In genomic region chr3:98972720-98973119, GRCh38 we compare ENCODE assay signal across 1 cellular context.
A peak's percentile ranks its signal among the peaks of the same experiment; 100 is the strongest.
TF ChIP-seq lines count a peak whose summit lies in the region.

No MANE protein-coding gene starts in this region.

TF ChIP-seq in A549, 52 proteins besides CTCF, POLR2A, EP300 and RAD21:
- peak; percentile 34; the same call in 1 of the 2 replicates for TF ChIP-seq EHF (CRISPR knock-in tag; IDR thresholded peaks at IDR 0.05)
- peak; percentile 74 for TF ChIP-seq HOXB13 (CRISPR knock-in tag; IDR thresholded peaks at IDR 0.05; ENCODE audit: low read depth)
- TF ChIP-seq MAZ (IDR thresholded peaks at IDR 0.05; ENCODE audit: borderline replicate concordance, low read depth, low read length) = no peak
- no peak for TF ChIP-seq JUN (IDR thresholded peaks at IDR 0.05)
- peak; percentile 73; the same call in 1 of the 2 replicates for TF ChIP-seq ZSCAN20 (CRISPR knock-in tag; IDR thresholded peaks at IDR 0.05)
- TF ChIP-seq ZFP36 (IDR thresholded peaks at IDR 0.05; ENCODE audit: borderline replicate concordance, partially characterized antibody) = no peak
- peak; percentile 76 for TF ChIP-seq USF2 (IDR thresholded peaks at IDR 0.05)
- TF ChIP-seq RFX5 (IDR thresholded peaks at IDR 0.05) = no peak
- TF ChIP-seq CBX2 (IDR thresholded peaks at IDR 0.05; ENCODE audit: borderline replicate concordance, low read depth) = no peak
- no peak for TF ChIP-seq ZC3H11A (IDR thresholded peaks at IDR 0.05)
- TF ChIP-seq HEYL (CRISPR knock-in tag; IDR thresholded peaks at IDR 0.05) = peak; percentile 85; the same call in 1 of the 2 replicates
- TF ChIP-seq HOXA7 (CRISPR knock-in tag; IDR thresholded peaks at IDR 0.05) = no peak
- TF ChIP-seq REST (IDR thresholded peaks at IDR 0.05) = no peak
- TF ChIP-seq ATOH8 (CRISPR knock-in tag; IDR thresholded peaks at IDR 0.05; ENCODE audit: low read depth) = peak; percentile 55; the same call in 1 of the 2 replicates
- peak; percentile 42; the same call in 1 of the 2 replicates for TF ChIP-seq ZNF302 (CRISPR knock-in tag; IDR thresholded peaks at IDR 0.05)
- TF ChIP-seq BCL3 (IDR thresholded peaks at IDR 0.05) = no peak
- no peak for TF ChIP-seq RARB (CRISPR knock-in tag; IDR thresholded peaks at IDR 0.05)
